ENCODE assay signal across 8 cellular contexts in genomic region chr7:2508327-2509231, GRCh38. TPM values are rescaled to one million over a fixed set of nuclear protein-coding genes. Genes with fewer than 3 reads are reported as not detected.
DNase-seq lines count a peak whose midpoint lies in the region; ATAC-seq and TF ChIP-seq lines count a peak whose summit lies in the region.

No MANE protein-coding gene starts in this region.

- no peaks in the 10 kb centered on the region for H3K27me3 Mint-ChIP-seq in activated CD4-positive, alpha-beta memory T cell treated with anti-CD3 and anti-CD28 coated beads for 36 hours

- intact Hi-C loops in activated CD4-positive, alpha-beta memory T cell treated with anti-CD3 and anti-CD28 coated beads for 36 hours (cut with micrococcal nuclease): loop anchor here (2.0 to 5.0 kb wide), 2 partner anchors 14 to 124 kb away; partner anchors contain the start of gene TTYH3

- no peaks in the 10 kb centered on the region for H3K9me3 Mint-ChIP-seq in activated CD4-positive, alpha-beta memory T cell treated with anti-CD3 and anti-CD28 coated beads for 36 hours

- H3K9me3 ChIP-seq in SK-N-SH (no peaks in the 10 kb centered on the region), skeletal muscle satellite cell (replicated peaks; ENCODE audit: low read length) (no peaks in the 10 kb centered on the region)

- H3K4me2 ChIP-seq in SK-N-SH (no peak overlapping the region), skeletal muscle satellite cell (ENCODE audit: low read length) (peak overlapping the region; percentile 66)

- peak; percentile 40 for ATAC-seq in SK-N-SH treated with all-trans-retinoic acid at 6 μM for 48 hours
- ATAC-seq in GM19035 (IDR thresholded peaks at IDR 0.05; ENCODE audit: unreplicated experiment): no peak

- no peaks in the 10 kb centered on the region for H3K9me2 ChIP-seq in SK-N-SH

- TF ChIP-seq RAD21 in SK-N-SH (IDR thresholded peaks at IDR 0.05; ENCODE audit: low read length): no peak

- TF ChIP-seq CTCF in SK-N-SH (IDR thresholded peaks at IDR 0.05) (no peak), epithelial cell of esophagus (IDR thresholded peaks at IDR 0.05; ENCODE audit: insufficient read depth, low read depth, low read length, missing control alignments) (no peak)

- no peak overlapping the region for H2AFZ ChIP-seq in SK-N-SH (ENCODE audit: low read depth)

- no peak for TF ChIP-seq EP300 in SK-N-SH (IDR thresholded peaks at IDR 0.05; ENCODE audit: borderline replicate concordance in 1 of 2, low read depth in 1 of 2, low read length in 1 of 2)

- 85% methylated on average over 43 of the region's 43 CpGs for WGBS in SK-N-SH (ENCODE audit: low lambda C conversion rate)

- H3K4me1 ChIP-seq in SK-N-SH (ENCODE audit: control insufficient read depth in 1 of 2, insufficient read depth in 2 of 2, low read depth in 1 of 2, low read length in 1 of 2) (peaks cover 5 to 53% of the 10 kb centered on the region in 2 experiments; a peak in 2 of 4 replicates), skeletal muscle satellite cell (ENCODE audit: control insufficient read depth, insufficient read depth, low read length) (peaks cover 36% of the 10 kb centered on the region)

- no peak for DNase-seq in SK-N-SH
- peak; percentile 55 for DNase-seq in NCI-H2107 (lab: John Stamatoyannopoulos, UW)
- DNase-seq in activated CD4-positive, alpha-beta memory T cell treated with anti-CD3 and anti-CD28 coated beads for 36 hours: peak; percentile 84
- DNase-seq in epithelial cell of esophagus (ENCODE audit: low read depth): peak; percentile 64
- no peak for DNase-seq in NCI-H1092 treated with DMSO at 0.1 percent for 48 hours (lab: John Stamatoyannopoulos, UW)

- H3K9ac ChIP-seq in SK-N-SH (no peak overlapping the region), skeletal muscle satellite cell (ENCODE audit: low read depth, low read length) (no peak overlapping the region)

- peaks cover 7% of the 10 kb centered on the region for H3F3A ChIP-seq in SK-N-SH (replicated peaks; ENCODE audit: insufficient read depth)

- peak overlapping the region in 1 of 2 experiments; percentile 51; a peak in 2 of 4 replicates for H3K27ac ChIP-seq in SK-N-SH (ENCODE audit: low read depth in 2 of 2, low read length in 1 of 2)

- H3K79me2 ChIP-seq in SK-N-SH (ENCODE audit: insufficient read depth): no peaks in the 10 kb centered on the region

- POLR2A ChIA-PET in SK-N-SH (lab: Yijun Ruan, JAX): no interaction called here
- POLR2A ChIA-PET in activated CD4-positive, alpha-beta memory T cell treated with anti-CD3 and anti-CD28 coated beads for 36 hours (lab: Charles Lee): interaction anchor here (0.9 to 2.3 kb wide), 2 partner anchors 21 to 51 kb away, joined by 3 to 13 read pairs; no protein-coding TSS in a partner anchor

- H3K27ac Mint-ChIP-seq in activated CD4-positive, alpha-beta memory T cell treated with anti-CD3 and anti-CD28 coated beads for 36 hours: peak overlapping the region; percentile 79

- H4K20me1 ChIP-seq in SK-N-SH (ENCODE audit: insufficient read depth): no peaks in the 10 kb centered on the region

- CTCF ChIA-PET in SK-N-SH (lab: Yijun Ruan, JAX): interaction anchor here (0.6 to 2.1 kb wide), 5 partner anchors 25 to 162 kb away, joined by 3 to 8 read pairs (median 3); no protein-coding TSS in a partner anchor
- CTCF ChIA-PET in activated CD4-positive, alpha-beta memory T cell treated with anti-CD3 and anti-CD28 coated beads for 36 hours (lab: Charles Lee): interaction anchor here (0.9 kb wide), 1 partner anchor 163 kb away, joined by 3 read pairs; no protein-coding TSS in a partner anchor

- peaks cover 55% of the 10 kb centered on the region for H3K4me1 Mint-ChIP-seq in activated CD4-positive, alpha-beta memory T cell treated with anti-CD3 and anti-CD28 coated beads for 36 hours (ENCODE audit: low read depth)

- H3K4me3 ChIP-seq in SK-N-SH (ENCODE audit: low read depth in 2 of 2, low read length in 1 of 2) (no peak overlapping the region), epithelial cell of esophagus (ENCODE audit: low read length) (no peak overlapping the region), skeletal muscle satellite cell (ENCODE audit: low read length) (peak overlapping the region; percentile 46)

- H3K36me3 ChIP-seq in SK-N-SH (replicated peaks in 1 of 2; ENCODE audit: control insufficient read depth in 1 of 2, insufficient read depth in 2 of 2, low read length in 1 of 2) (no peaks in the 10 kb centered on the region), skeletal muscle satellite cell (ENCODE audit: insufficient read depth, low read length) (no peaks in the 10 kb centered on the region)

- H3K4me3 Mint-ChIP-seq in activated CD4-positive, alpha-beta memory T cell treated with anti-CD3 and anti-CD28 coated beads for 36 hours: peak overlapping the region; percentile 58

- no peaks in the 10 kb centered on the region for H3K36me3 Mint-ChIP-seq in activated CD4-positive, alpha-beta memory T cell treated with anti-CD3 and anti-CD28 coated beads for 36 hours

- H3K27me3 ChIP-seq in SK-N-SH (ENCODE audit: insufficient read depth) (no peaks in the 10 kb centered on the region), skeletal muscle satellite cell (ENCODE audit: control insufficient read depth, insufficient read depth, low read length) (no peaks in the 10 kb centered on the region)

TF ChIP-seq in SK-N-SH treated with all-trans-retinoic acid at 6 μM for 48 hours, 23 proteins besides CTCF, POLR2A, EP300 and RAD21 (continues in another document):
- no peak for TF ChIP-seq OSR1 (CRISPR knock-in tag; IDR thresholded peaks at IDR 0.05)
- no peak for TF ChIP-seq PATZ1 (CRISPR knock-in tag; IDR thresholded peaks at IDR 0.05; ENCODE audit: borderline replicate concordance)

TF ChIP-seq in SK-N-SH, 30 proteins besides CTCF, POLR2A, EP300 and RAD21:
- TF ChIP-seq ELF1 (IDR thresholded peaks at IDR 0.05) (no peak), TEAD4 (IDR thresholded peaks at IDR 0.05; ENCODE audit: borderline replicate concordance, insufficient read depth) (no peak), SIN3A (IDR thresholded peaks at IDR 0.05; ENCODE audit: borderline replicate concordance, low read depth, low read length) (no peak), MEF2A (IDR thresholded peaks at IDR 0.05; ENCODE audit: borderline replicate concordance, low read depth) (no peak), FOXJ3 (CRISPR knock-in tag; IDR thresholded peaks at IDR 0.05) (no peak), SMC3 (IDR thresholded peaks at IDR 0.05; ENCODE audit: low read depth, low read length) (no peak), RCOR1 (IDR thresholded peaks at IDR 0.05; ENCODE audit: low read length) (no peak), NFIC (IDR thresholded peaks at IDR 0.05; ENCODE audit: borderline replicate concordance) (no peak), CHD2 (IDR thresholded peaks at IDR 0.05; ENCODE audit: low read length, partially characterized antibody) (no peak), POLR2AphosphoS5 (IDR thresholded peaks at IDR 0.05; ENCODE audit: low read depth, low read length) (no peak), GATA2 (CRISPR knock-in tag; IDR thresholded peaks at IDR 0.05) (no peak), NRF1 (IDR thresholded peaks at IDR 0.05; ENCODE audit: low read depth, low read length) (no peak)
- TF ChIP-seq, protein P1, sequence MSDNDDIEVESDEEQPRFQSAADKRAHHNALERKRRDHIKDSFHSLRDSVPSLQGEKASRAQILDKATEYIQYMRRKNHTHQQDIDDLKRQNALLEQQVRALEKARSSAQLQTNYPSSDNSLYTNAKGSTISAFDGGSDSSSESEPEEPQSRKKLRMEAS (IDR thresholded peaks at IDR 0.05; ENCODE audit: low read depth): no peak

RNA-seq across cellular contexts. Expression of gene LFNG, which starts 11.0 kb away (rescaled TPM):
- 7.6 and 9.4 TPM in 2 replicates for polyA plus RNA-seq in SK-N-SH (2012; rRNA removed)
- polyA plus RNA-seq in SK-N-SH (2012; cell fraction: cytosol; rRNA removed): 3.5 and 5.9 TPM in 2 replicates
- polyA plus RNA-seq in SK-N-SH (2012; cell fraction: nucleus; rRNA removed): 13.3 and 14.4 TPM in 2 replicates
- 10 to 100 TPM; 33.0 to 33.1 TPM for total RNA-seq in activated CD4-positive, alpha-beta memory T cell treated with anti-CD3 and anti-CD28 coated beads for 36 hours
- 1.3 and 2.0 TPM in 2 replicates for total RNA-seq in skeletal muscle satellite cell (2012; rRNA removed)

RNA-seq across cellular contexts. Expression of gene GRIFIN, which starts 32.4 kb away (rescaled TPM):
- not detected in 2 replicates for polyA plus RNA-seq in SK-N-SH (2012; rRNA removed)
- polyA plus RNA-seq in SK-N-SH (2012; cell fraction: cytosol; rRNA removed): not detected in 2 replicates
- not detected in 2 replicates for polyA plus RNA-seq in SK-N-SH (2012; cell fraction: nucleus; rRNA removed)
- not detected for total RNA-seq in activated CD4-positive, alpha-beta memory T cell treated with anti-CD3 and anti-CD28 coated beads for 36 hours
- total RNA-seq in skeletal muscle satellite cell (2012; rRNA removed): not detected in 2 replicates

RNA-seq across cellular contexts. Expression of gene BRAT1, which starts 46.7 kb away (rescaled TPM):
- polyA plus RNA-seq in SK-N-SH (2012; rRNA removed): 34.1 and 36.2 TPM in 2 replicates
- polyA plus RNA-seq in SK-N-SH (2012; cell fraction: cytosol; rRNA removed): 8.3 and 16.1 TPM in 2 replicates
- polyA plus RNA-seq in SK-N-SH (2012; cell fraction: nucleus; rRNA removed): 154 and 256 TPM in 2 replicates
- 10 to 100 TPM; 33.5 to 33.6 TPM for total RNA-seq in activated CD4-positive, alpha-beta memory T cell treated with anti-CD3 and anti-CD28 coated beads for 36 hours
- 25.3 and 31.0 TPM in 2 replicates for total RNA-seq in skeletal muscle satellite cell (2012; rRNA removed)

RNA-seq across cellular contexts. Expression of gene IQCE, which starts 50.2 kb away (rescaled TPM):
- 14.4 and 15.1 TPM in 2 replicates for polyA plus RNA-seq in SK-N-SH (2012; rRNA removed)
- polyA plus RNA-seq in SK-N-SH (2012; cell fraction: cytosol; rRNA removed): 11.2 and 12.8 TPM in 2 replicates
- polyA plus RNA-seq in SK-N-SH (2012; cell fraction: nucleus; rRNA removed): 37.7 and 46.3 TPM in 2 replicates
- 10 to 100 TPM in 1 of 2 experiments, 1 to 10 TPM in 1; 8.5 to 10.7 TPM for total RNA-seq in activated CD4-positive, alpha-beta memory T cell treated with anti-CD3 and anti-CD28 coated beads for 36 hours
- total RNA-seq in skeletal muscle satellite cell (2012; rRNA removed): 6.8 and 9.6 TPM in 2 replicates

Comparison
In these comparisons a context has a peak if more than half of its experiments do, and no peak if none do; other contexts are left out.
1. DNase-seq: peak in NCI-H2107 (single experiment), activated CD4-positive, alpha-beta memory T cell treated with anti-CD3 and anti-CD28 coated beads for 36 hours (single experiment) and epithelial cell of esophagus (single experiment); none in SK-N-SH (single experiment) and NCI-H1092 treated with DMSO at 0.1 percent for 48 hours (single experiment).